In genomic region chr5:169650701-169651331, GRCh38 we compare ENCODE assay signal across 8 cellular contexts. TPM values are rescaled to one million over a fixed set of nuclear protein-coding genes. Genes with fewer than 3 reads are reported as not detected.
A peak's percentile ranks its signal among the peaks of the same experiment; 100 is the strongest.
DNase-seq lines count a peak whose midpoint lies in the region; ATAC-seq lines count a peak whose summit lies in the region.

No MANE protein-coding gene starts in this region.

- peaks cover 74% of the 10 kb centered on the region for H3K4me1 Mint-ChIP-seq in activated T-helper 17 cell treated with anti-CD3 and anti-CD28 coated beads, Interleukin-2, amount 50 U/mL, for 72 hours

- no peak overlapping the region for H3K4me3 ChIP-seq in skeletal muscle cell (ENCODE audit: low read depth, low read length)

- peaks cover 66% of the 10 kb centered on the region for H3K36me3 Mint-ChIP-seq in activated T-helper 17 cell treated with anti-CD3 and anti-CD28 coated beads, Interleukin-2, amount 50 U/mL, for 72 hours (ENCODE audit: low read depth)

- peaks cover 4% of the 10 kb centered on the region for H3K9me3 Mint-ChIP-seq in activated T-helper 17 cell treated with anti-CD3 and anti-CD28 coated beads, Interleukin-2, amount 50 U/mL, for 72 hours

- H3K4me3 Mint-ChIP-seq in activated T-helper 17 cell treated with anti-CD3 and anti-CD28 coated beads, Interleukin-2, amount 50 U/mL, for 72 hours = peak overlapping the region; percentile 84

- peak overlapping the region; percentile 99 for H3K27ac Mint-ChIP-seq in activated T-helper 17 cell treated with anti-CD3 and anti-CD28 coated beads, Interleukin-2, amount 50 U/mL, for 72 hours

- DNase-seq in CD1c-positive myeloid dendritic cell (ENCODE audit: extremely low spot score) (peak; percentile 53), skeletal muscle cell (ENCODE audit: low read depth) (peak; percentile 25), DMS114 treated with DMSO at 0.1 percent for 48 hours (lab: John Stamatoyannopoulos, UW; ENCODE audit: unreplicated experiment) (no peak), SKM-1 treated with dmso at 0.1 percent for 144 hours (lab: John Stamatoyannopoulos, UW; ENCODE audit: unreplicated experiment) (no peak)
- no peak for DNase-seq in activated CD8-positive, alpha-beta memory T cell treated with anti-CD3 and anti-CD28 coated beads for 24 hours

- ATAC-seq in GM19328 (IDR thresholded peaks at IDR 0.05; ENCODE audit: unreplicated experiment) (peak; percentile 46), HG03354 (IDR thresholded peaks at IDR 0.05; ENCODE audit: poor library complexity, severe bottlenecking, unreplicated experiment) (peak; percentile 59)
- ATAC-seq in activated T-helper 17 cell treated with anti-CD3 and anti-CD28 coated beads, Interleukin-2, amount 50 U/mL, for 72 hours (replicated peaks) = peak; percentile 75

- no peaks in the 10 kb centered on the region for H3K27me3 Mint-ChIP-seq in activated T-helper 17 cell treated with anti-CD3 and anti-CD28 coated beads, Interleukin-2, amount 50 U/mL, for 72 hours

RNA-seq across cellular contexts. Expression of gene DOCK2, which starts 13.7 kb away (rescaled TPM):
- total RNA-seq in activated T-helper 17 cell treated with anti-CD3 and anti-CD28 coated beads, Interleukin-2, amount 50 U/mL, for 72 hours = 100 to 1,000 TPM; 229 to 244 TPM

Comparison
In these comparisons a context has a peak if more than half of its experiments do, and no peak if none do; other contexts are left out.
1. DNase-seq: peak in CD1c-positive myeloid dendritic cell (single experiment) and skeletal muscle cell (single experiment); none in DMS114 treated with DMSO at 0.1 percent for 48 hours (single experiment), SKM-1 treated with dmso at 0.1 percent for 144 hours (single experiment) and activated CD8-positive, alpha-beta memory T cell treated with anti-CD3 and anti-CD28 coated beads for 24 hours (single experiment).
2. Peak in every context shown above with its lines, with median percentiles within 50 percentile points of each other: ATAC-seq.